ENCODE assay signal across 8 cellular contexts in genomic region chr15:64634576-64635485, GRCh38.
DNase-seq lines count a peak whose midpoint lies in the region; ATAC-seq and TF ChIP-seq lines count a peak whose summit lies in the region.

No MANE protein-coding gene starts in this region.

- intact Hi-C loops in sigmoid colon (cut with DNase I), result no loop called here

- TF ChIP-seq EP300 in sigmoid colon (IDR thresholded peaks at IDR 0.05), result no peak

- H3K27ac ChIP-seq in AG04450 (ENCODE audit: low read depth, low read length) (peak overlapping the region; percentile 11), sigmoid colon (peak overlapping the region in 3 of 4 donors; percentile 29 to 67 (median 57))

- ATAC-seq in GM18909 (IDR thresholded peaks at IDR 0.05; ENCODE audit: poor library complexity, unreplicated experiment) (peak; percentile 59), HG03432 (IDR thresholded peaks at IDR 0.05; ENCODE audit: unreplicated experiment) (peak; percentile 59), T-helper 17 cell (peak; percentile 74)

- H3K9me3 Mint-ChIP-seq in glutamatergic neuron (ENCODE audit: unreplicated experiment), result peaks cover 6% of the 10 kb centered on the region

- H3K27ac Mint-ChIP-seq in T-helper 17 cell, result peak overlapping the region; percentile 94
- H3K27ac Mint-ChIP-seq in glutamatergic neuron (ENCODE audit: unreplicated experiment), result peak overlapping the region; percentile 98

- H3K36me3 Mint-ChIP-seq in T-helper 17 cell (ENCODE audit: low read depth) (peaks cover 2% of the 10 kb centered on the region), glutamatergic neuron (ENCODE audit: unreplicated experiment) (peaks cover 4% of the 10 kb centered on the region)

- CTCF ChIA-PET in AG04450 (lab: Charles Lee), result interaction anchor here (0.9 to 1.3 kb wide), 4 partner anchors 13 to 21 kb away, joined by 3 to 4 read pairs (median 3); no protein-coding TSS in a partner anchor

- H3K27me3 ChIP-seq in AG04450 (ENCODE audit: control insufficient read depth, insufficient read depth, low read length) (no peaks in the 10 kb centered on the region), sigmoid colon (no peaks in the 10 kb centered on the region)

- peaks cover 0 to 10% (median 0%) of the 10 kb centered on the region in 4 donors for H3K36me3 ChIP-seq in sigmoid colon

- no peak overlapping the region for H3K4me3 ChIP-seq in AG04450 (ENCODE audit: low read depth, low read length)
- no peak overlapping the region for H3K4me3 ChIP-seq in sigmoid colon

- TF ChIP-seq CTCF in AG04450 (IDR thresholded peaks at IDR 0.05; ENCODE audit: low read depth, low read length), result no peak
- TF ChIP-seq CTCF in glutamatergic neuron (IDR thresholded peaks at IDR 0.05; ENCODE audit: partially characterized antibody, unreplicated experiment), result no peak
- TF ChIP-seq CTCF in sigmoid colon (IDR thresholded peaks at IDR 0.05), result no peak

- POLR2A ChIA-PET in AG04450 (lab: Yijun Ruan, JAX), result interaction anchor here (0.6 kb wide), 1 partner anchor 256 kb away, joined by 3 read pairs; no protein-coding TSS in a partner anchor

- peaks cover 0 to 45% (median 35%) of the 10 kb centered on the region in 4 donors for H3K4me1 ChIP-seq in sigmoid colon

- WGBS in sigmoid colon, 2 donors, result 34 to 49% methylated on average over 4 of the region's 4 CpGs

- peak overlapping the region; percentile 87 for H3K4me3 Mint-ChIP-seq in T-helper 17 cell
- H3K4me3 Mint-ChIP-seq in glutamatergic neuron (ENCODE audit: unreplicated experiment), result peak overlapping the region; percentile 77

- no peak for TF ChIP-seq POLR2A in sigmoid colon (IDR thresholded peaks at IDR 0.05)

- H3K9me3 ChIP-seq in AG04450 (ENCODE audit: control insufficient read depth, insufficient read depth, low read length), result no peaks in the 10 kb centered on the region
- no peaks in the 10 kb centered on the region for H3K9me3 ChIP-seq in T-helper 17 cell (ENCODE audit: control insufficient read depth, low read length, poor library complexity, severe bottlenecking)
- no peaks in the 10 kb centered on the region for H3K9me3 ChIP-seq in sigmoid colon

- H3K4me1 Mint-ChIP-seq in T-helper 17 cell (peaks cover 50% of the 10 kb centered on the region), glutamatergic neuron (ENCODE audit: low read depth, unreplicated experiment) (peaks cover 26% of the 10 kb centered on the region)

- DNase-seq in AG04450 (ENCODE audit: low read depth, low spot score) (no peak), T-helper 17 cell (no peak), glutamatergic neuron (peak; percentile 40), sigmoid colon (no peak), NCI-H345 (lab: John Stamatoyannopoulos, UW) (no peak), COLO829 (ENCODE audit: low spot score) (no peak)

- H3K27me3 Mint-ChIP-seq in T-helper 17 cell (no peaks in the 10 kb centered on the region), glutamatergic neuron (ENCODE audit: unreplicated experiment) (no peaks in the 10 kb centered on the region)
